In the genomic region with DNA sequence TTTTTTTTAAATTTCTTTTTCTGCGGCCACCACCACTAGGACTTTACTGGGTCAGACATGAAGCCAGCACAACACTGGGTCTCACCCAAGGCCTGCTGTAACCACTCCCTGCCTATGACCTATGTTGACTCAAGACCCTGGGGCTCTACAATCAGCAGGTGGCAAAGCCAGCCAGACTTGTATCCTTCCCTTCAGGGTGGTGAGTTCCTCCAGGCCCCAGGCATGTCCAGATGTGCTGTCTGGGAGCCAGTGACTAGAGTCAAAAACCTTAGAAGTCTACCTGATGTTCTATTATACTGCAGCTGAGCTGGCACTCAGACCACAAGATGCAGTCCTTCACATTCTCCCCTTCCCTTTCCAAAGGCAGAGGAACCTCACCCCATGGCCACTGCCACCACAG, we compare ENCODE assay signal across 29 cellular contexts. TPM values are rescaled to one million over a fixed set of nuclear protein-coding genes. Genes with fewer than 3 reads are reported as not detected.
"Had no signal": no experiment of that assay in that cellular context is flagged by ENCODE, and none has a peak within 500 bp of the region (broad histone marks: within the 10 kb centered on the region; RNA-seq: fewer than 3 reads in every experiment).

No MANE protein-coding gene starts in this region.

- H3K4me1 ChIP-seq: ascending aorta had no signal

- H3K27me3 ChIP-seq: ascending aorta had no signal

- H3K27ac ChIP-seq: ascending aorta, VCaP had no signal

- DNase-seq: activated B cell treated with CpG ODN at 0.5 μM for 24 hours; activated CD4-positive, alpha-beta memory T cell treated with anti-CD3 and anti-CD28 coated beads, Interleukin-2, amount 10 ng/mL, durations not matched to agents 7 days and 5 days; activated CD4-positive, alpha-beta T cell treated with anti-CD3 and anti-CD28 coated beads for 4 hours; activated CD4-positive, alpha-beta T cell treated with anti-CD3 and anti-CD28 coated beads, Interleukin-2, amount 10 ng/mL, durations not matched to agents 7 days and 5 days; activated CD4-positive, alpha-beta T cell treated with anti-CD3 and anti-CD28 coated beads, Interleukin-2, amount 50 U/mL, for 48 hours; activated CD4-positive, CD25-positive, alpha-beta regulatory T cell treated with anti-CD3 and anti-CD28 coated beads, Interleukin-2, amount 50 U/mL, for 72 hours; activated CD8-positive, alpha-beta memory T cell treated with anti-CD3 and anti-CD28 coated beads for 24 hours; activated CD8-positive, alpha-beta memory T cell treated with anti-CD3 and anti-CD28 coated beads, Interleukin-2, amount 10 ng/mL, durations not matched to agents 7 days and 5 days; activated CD8-positive, alpha-beta memory T cell treated with anti-CD3 and anti-CD28 coated beads, Interleukin-2, amount 50 U/mL, for 48 hours; activated CD8-positive, alpha-beta T cell treated with anti-CD3 and anti-CD28 coated beads, Interleukin-2, amount 10 ng/mL, durations not matched to agents 7 days and 5 days; activated effector memory CD4-positive, alpha-beta T cell treated with Interleukin-2 at 50 U/mL for 16 hours; activated gamma-delta T cell; activated naive CD4-positive, alpha-beta T cell treated with anti-CD3 and anti-CD28 coated beads, Interleukin-2, amount 10 ng/mL, durations not matched to agents 7 days and 5 days; activated naive CD4-positive, alpha-beta T cell treated with Interleukin-2 at 50 U/mL for 16 hours; activated naive CD8-positive, alpha-beta T cell treated with anti-CD3 and anti-CD28 coated beads, Interleukin-2, amount 10 ng/mL, durations not matched to agents 7 days and 5 days; activated naive CD8-positive, alpha-beta T cell treated with anti-CD3 and anti-CD28 coated beads, Interleukin-2, amount 50 U/mL, for 24 hours; activated T-cell treated with anti-CD3 and anti-CD28 coated beads, Interleukin-2, amount 50 U/mL, for 24 hours; activated T-cell treated with anti-CD3 and anti-CD28 coated beads, Interleukin-2, amount 50 U/mL, for 48 hours; amygdala; anterior cingulate cortex; central memory CD4-positive, alpha-beta T cell; SW 1271; T-helper 1 cell; T-helper 2 cell; T-helper 9 cell had no signal

- ATAC-seq: activated CD8-positive, alpha-beta memory T cell treated with anti-CD3 and anti-CD28 coated beads, Interleukin-2, amount 10 ng/mL, durations not matched to agents 7 days and 5 days; activated CD8-positive, alpha-beta T cell treated with anti-CD3 and anti-CD28 coated beads, Interleukin-2, amount 10 ng/mL, durations not matched to agents 7 days and 5 days; activated naive CD8-positive, alpha-beta T cell treated with anti-CD3 and anti-CD28 coated beads, Interleukin-2, amount 50 U/mL, for 24 hours had no signal

- H3K36me3 ChIP-seq: ascending aorta had no signal

- H3K4me3 ChIP-seq: ascending aorta had no signal

RNA-seq across cellular contexts. Expression of a gene that starts 31.6 kb away (rescaled TPM):
- total RNA-seq: activated B cell treated with CpG ODN at 0.5 μM for 24 hours; activated CD4-positive, alpha-beta memory T cell treated with anti-CD3 and anti-CD28 coated beads, Interleukin-2, amount 10 ng/mL, durations not matched to agents 7 days and 5 days; activated CD4-positive, alpha-beta T cell treated with anti-CD3 and anti-CD28 coated beads, Interleukin-2, amount 10 ng/mL, durations not matched to agents 7 days and 5 days; activated CD8-positive, alpha-beta memory T cell treated with anti-CD3 and anti-CD28 coated beads, Interleukin-2, amount 10 ng/mL, durations not matched to agents 7 days and 5 days; activated CD8-positive, alpha-beta T cell treated with anti-CD3 and anti-CD28 coated beads, Interleukin-2, amount 10 ng/mL, durations not matched to agents 7 days and 5 days; activated naive CD8-positive, alpha-beta T cell treated with anti-CD3 and anti-CD28 coated beads, Interleukin-2, amount 10 ng/mL, durations not matched to agents 7 days and 5 days; activated T-helper 2 cell treated with anti-CD3 and anti-CD28 coated beads, Interferon-gamma antibody, Interleukin-2, Interleukin-4, amounts not matched to agents 10 μg/mL and 5 μg/mL and 100 μg/mL, durations not matched to agents 14 hours and 24 hours and 36 hours; cardiac septum had no signal
